8 cellular contexts compared by ENCODE assay signal in the genomic region with DNA sequence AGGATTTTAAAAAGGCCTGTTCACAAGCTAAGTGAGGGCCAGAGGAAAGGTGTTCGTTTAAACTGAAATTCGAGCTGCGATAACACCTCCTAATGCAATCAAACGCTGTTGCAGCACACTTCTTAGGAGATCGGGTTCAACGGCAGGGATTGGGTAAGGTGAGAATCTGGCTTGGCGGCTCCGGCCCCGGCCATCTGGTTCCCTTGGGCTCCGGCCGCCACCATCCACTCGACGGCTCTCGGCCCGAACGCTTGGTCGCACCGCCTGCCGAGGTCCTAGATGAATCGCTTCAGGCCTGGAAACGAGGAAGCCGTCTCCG. TPM values are rescaled to one million over a fixed set of nuclear protein-coding genes. Genes with fewer than 3 reads are reported as not detected.
A peak's percentile ranks its signal among the peaks of the same experiment; 100 is the strongest.
DNase-seq lines count a peak whose midpoint lies in the region; ATAC-seq and TF ChIP-seq lines count a peak whose summit lies in the region.

No MANE protein-coding gene starts in this region.

- no peak for TF ChIP-seq POLR2A in adrenal gland (IDR thresholded peaks at IDR 0.05)

- H3K4me1 ChIP-seq in adrenal gland (replicated peaks in 1 of 2) (peaks cover 14 to 50% of the 10 kb centered on the region in 2 donors), iPS-20b (ENCODE audit: insufficient read depth, low read length) (peaks cover 4% of the 10 kb centered on the region; the same call in 1 of the 2 replicates)

- intact Hi-C loops in adrenal gland (cut with DNase I): no loop called here

- peak overlapping the region; percentile 88 to 90 for H3K4me3 Mint-ChIP-seq in stimulated activated naive B cell treated with anti-CD40 and anti-IgM and Interleukin-4, amounts not matched to agents 10 μg/mL and 1 μg/mL and 100 μg/mL, for 72 hours

- H3K4me1 Mint-ChIP-seq in stimulated activated naive B cell treated with anti-CD40 and anti-IgM and Interleukin-4, amounts not matched to agents 10 μg/mL and 1 μg/mL and 100 μg/mL, for 72 hours: peaks cover 14 to 42% of the 10 kb centered on the region in 2 donors

- H3K9ac ChIP-seq in iPS-20b (ENCODE audit: low read depth, low read length): peak overlapping the region; percentile 92

- 0 to 1% (median 0%) methylated on average over 18 to 23 of the region's 23 CpGs for WGBS in adrenal gland, 4 donors

- TF ChIP-seq CTCF in adrenal gland (IDR thresholded peaks at IDR 0.05): no peak

- H3K36me3 Mint-ChIP-seq in stimulated activated naive B cell treated with anti-CD40 and anti-IgM and Interleukin-4, amounts not matched to agents 10 μg/mL and 1 μg/mL and 100 μg/mL, for 72 hours: peaks cover 13 to 29% of the 10 kb centered on the region in 2 donors

- H3K27me3 ChIP-seq in adrenal gland (no peaks in the 10 kb centered on the region), iPS-20b (ENCODE audit: insufficient read depth, low read length) (no peaks in the 10 kb centered on the region)

- H3K4me3 ChIP-seq in adrenal gland: peak overlapping the region; percentile 28 to 89 (median 66)
- H3K4me3 ChIP-seq in iPS-20b (ENCODE audit: low read length): peak overlapping the region; percentile 81

- peak; percentile 55 to 71 for DNase-seq in SHP77 (lab: John Stamatoyannopoulos, UW)
- DNase-seq in SHP77 treated with DMSO at 0.1 percent for 48 hours (lab: John Stamatoyannopoulos, UW): no peak
- DNase-seq in NCI-H2029 (lab: John Stamatoyannopoulos, UW): peak; percentile 72
- DNase-seq in adrenal gland: peak in 1 of 7 donors; percentile 67
- DNase-seq in stimulated activated naive B cell treated with anti-CD40 and anti-IgM and Interleukin-4, amounts not matched to agents 10 μg/mL and 1 μg/mL and 100 μg/mL, for 72 hours: no peak
- DNase-seq in hepatic stellate cell (ENCODE audit: low spot score): no peak

- peak overlapping the region; percentile 98 for H3K27ac Mint-ChIP-seq in stimulated activated naive B cell treated with anti-CD40 and anti-IgM and Interleukin-4, amounts not matched to agents 10 μg/mL and 1 μg/mL and 100 μg/mL, for 72 hours

- H3K9me3 Mint-ChIP-seq in stimulated activated naive B cell treated with anti-CD40 and anti-IgM and Interleukin-4, amounts not matched to agents 10 μg/mL and 1 μg/mL and 100 μg/mL, for 72 hours: no peaks in the 10 kb centered on the region

- no peaks in the 10 kb centered on the region for H3K9me3 ChIP-seq in adrenal gland (replicated peaks in 1 of 3)
- no peaks in the 10 kb centered on the region for H3K9me3 ChIP-seq in iPS-20b (ENCODE audit: insufficient read depth, low read depth, low read length)

- H3K27me3 Mint-ChIP-seq in stimulated activated naive B cell treated with anti-CD40 and anti-IgM and Interleukin-4, amounts not matched to agents 10 μg/mL and 1 μg/mL and 100 μg/mL, for 72 hours: no peaks in the 10 kb centered on the region

- H3K27ac ChIP-seq in adrenal gland (peak overlapping the region; percentile 90 to 99 (median 95)), iPS-20b (ENCODE audit: low read length) (peak overlapping the region; percentile 84)

- no peaks in the 10 kb centered on the region for H3K36me3 ChIP-seq in adrenal gland (replicated peaks in 1 of 2)
- peaks cover 24% of the 10 kb centered on the region for H3K36me3 ChIP-seq in iPS-20b (ENCODE audit: insufficient read depth, low read depth, low read length)

- peak; percentile 32 for ATAC-seq in HG02642 (IDR thresholded peaks at IDR 0.05; ENCODE audit: poor library complexity, unreplicated experiment)
- ATAC-seq in stimulated activated naive B cell treated with anti-CD40 and anti-IgM and Interleukin-4, amounts not matched to agents 10 μg/mL and 1 μg/mL and 100 μg/mL, for 72 hours (replicated peaks): peak; percentile 37 to 43

RNA-seq across cellular contexts. Expression of gene C11orf71, which starts 0.4 kb away (rescaled TPM):
- 10 to 100 TPM in 7 of 8 donors, 1 to 10 TPM in 1; 8.2 to 19.4 (median 16.9) TPM for total RNA-seq in adrenal gland
- 10 to 100 TPM; 14.2 to 17.3 (median 14.3) TPM for polyA plus RNA-seq in adrenal gland

RNA-seq across cellular contexts. Expression of gene RBM7, which starts 0.6 kb away (rescaled TPM):
- 10 to 100 TPM in 6 of 8 donors, 1 to 10 TPM in 2; 1.7 to 29.2 (median 18.8) TPM for total RNA-seq in adrenal gland
- 10 to 100 TPM in 1 of 3 donors, 1 to 10 TPM in 2; 5.3 to 28.4 (median 7.2) TPM for polyA plus RNA-seq in adrenal gland

RNA-seq across cellular contexts. Expression of gene REXO2, which starts 39.4 kb away (rescaled TPM):
- 100 to 1,000 TPM in 6 of 8 donors, 10 to 100 TPM in 2; 76.6 to 138 (median 107) TPM for total RNA-seq in adrenal gland
- 100 to 1,000 TPM in 1 of 3 donors, 10 to 100 TPM in 2; 50.5 to 171 (median 77.4) TPM for polyA plus RNA-seq in adrenal gland

Comparison
In these comparisons a context has a peak if more than half of its experiments do, and no peak if none do; other contexts are left out.
1. DNase-seq: peak in SHP77 (2 of 2) and NCI-H2029 (single experiment); none in SHP77 treated with DMSO at 0.1 percent for 48 hours (single experiment), stimulated activated naive B cell treated with anti-CD40 and anti-IgM and Interleukin-4, amounts not matched to agents 10 μg/mL and 1 μg/mL and 100 μg/mL, for 72 hours (single experiment) and hepatic stellate cell (single experiment).